ENCODE assay signal across 18 cellular contexts in genomic region chr3:126964261-126964660, GRCh38.
"Had no signal": no experiment of that assay in that cellular context is flagged by ENCODE, and none has a peak within 500 bp of the region (broad histone marks: within the 10 kb centered on the region; RNA-seq: fewer than 3 reads in every experiment).

No MANE protein-coding gene starts in this region.

- H3K27ac ChIP-seq: adrenal gland, breast epithelium, gastroesophageal sphincter, heart left ventricle had no signal

- H3K9me3 ChIP-seq: adrenal gland, breast epithelium, gastroesophageal sphincter, heart left ventricle had no signal

- H3K4me3 ChIP-seq: adrenal gland, breast epithelium, gastroesophageal sphincter, heart left ventricle, lung had no signal

- H3K36me3 ChIP-seq: adrenal gland, breast epithelium, gastroesophageal sphincter, heart left ventricle had no signal

- H3K27me3 ChIP-seq: adrenal gland, breast epithelium, gastroesophageal sphincter, heart left ventricle had no signal

- DNase-seq: activated CD4-positive, alpha-beta T cell treated with anti-CD3 and anti-CD28 coated beads for 1 hour; activated CD4-positive, alpha-beta T cell treated with anti-CD3 and anti-CD28 coated beads, Interleukin-2, amount 50 U/mL, for 1 hour; activated CD8-positive, alpha-beta memory T cell treated with anti-CD3 and anti-CD28 coated beads, Interleukin-2, amount 50 U/mL, for 48 hours; activated naive CD4-positive, alpha-beta T cell; activated T-cell treated with anti-CD3 and anti-CD28 coated beads, Interleukin-2, amount 50 U/mL, for 4 hours; adrenal gland; cortex of kidney; endodermal cell; islet precursor cell; naive B cell; retina; stimulated activated CD4-positive, alpha-beta T cell treated with anti-CD3 and anti-CD28 coated beads, Interleukin-4, amount 100 ng/mL, for 24 hours; stimulated activated naive CD4-positive, alpha-beta T cell treated with Interleukin-2 at 50 U/mL for 16 hours; T-helper 1 cell had no signal

- ATAC-seq: activated T-cell treated with anti-CD3 and anti-CD28 coated beads, Interleukin-2, amount 50 U/mL, for 4 hours; gastroesophageal sphincter; heart left ventricle had no signal
